21 cellular contexts compared by ENCODE assay signal in the genomic region with DNA sequence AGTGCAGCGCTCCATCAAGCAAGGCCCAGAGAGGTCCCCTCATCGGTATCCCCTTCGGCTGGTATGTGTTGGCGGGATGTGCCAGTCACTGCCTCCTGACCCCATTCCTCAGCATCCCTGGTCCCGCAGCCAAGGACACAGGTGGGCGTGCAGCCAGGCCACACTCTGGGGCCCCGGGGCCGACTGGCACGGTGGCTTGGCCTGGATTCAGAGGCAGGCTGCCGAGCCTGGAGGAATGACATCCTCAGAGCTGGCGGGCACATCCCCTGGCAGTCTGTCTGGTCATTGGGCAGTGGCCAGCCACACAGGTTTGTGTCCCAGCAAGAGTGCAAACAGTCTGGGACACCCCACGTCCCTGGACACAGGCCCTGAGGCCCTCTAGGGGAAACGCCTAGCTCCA.
A peak's percentile ranks its signal among the peaks of the same experiment; 100 is the strongest.
DNase-seq lines count a peak whose midpoint lies in the region; ATAC-seq and TF ChIP-seq lines count a peak whose summit lies in the region.
"Had no signal": no experiment of that assay in that cellular context is flagged by ENCODE, and none has a peak within 500 bp of the region (broad histone marks: within the 10 kb centered on the region; RNA-seq: fewer than 3 reads in every experiment).

No MANE protein-coding gene starts in this region.

- H3K27me3 Mint-ChIP-seq in WTC11 (ENCODE audit: low read depth) (no peaks in the 10 kb centered on the region), neural crest cell (ENCODE audit: low read depth) (no peaks in the 10 kb centered on the region), chondrocyte (ENCODE audit: low read depth) (no peaks in the 10 kb centered on the region)
- H3K27me3 Mint-ChIP-seq in activated CD4-positive, alpha-beta T cell treated with anti-CD3 and anti-CD28 coated beads, Interleukin-2, amount 10 ng/mL, durations not matched to agents 7 days and 5 days, result peaks cover 3% of the 10 kb centered on the region
- H3K27me3 Mint-ChIP-seq: activated CD8-positive, alpha-beta T cell treated with anti-CD3 and anti-CD28 coated beads for 36 hours; activated naive CD4-positive, alpha-beta T cell treated with anti-CD3 and anti-CD28 coated beads, Interleukin-2, amount 50 U/mL, for 24 hours; T-cell had no signal

- H3K4me3 Mint-ChIP-seq in WTC11, result no peak overlapping the region
- peak overlapping the region; percentile 17 for H3K4me3 Mint-ChIP-seq in neural crest cell
- no peak overlapping the region for H3K4me3 Mint-ChIP-seq in chondrocyte (ENCODE audit: unreplicated experiment)
- no peak overlapping the region for H3K4me3 Mint-ChIP-seq in activated CD4-positive, alpha-beta T cell treated with anti-CD3 and anti-CD28 coated beads, Interleukin-2, amount 10 ng/mL, durations not matched to agents 7 days and 5 days
- H3K4me3 Mint-ChIP-seq: activated CD8-positive, alpha-beta T cell treated with anti-CD3 and anti-CD28 coated beads for 36 hours; activated naive CD4-positive, alpha-beta T cell treated with anti-CD3 and anti-CD28 coated beads, Interleukin-2, amount 50 U/mL, for 24 hours; activated T-cell treated with anti-CD3 and anti-CD28 coated beads, Interleukin-2, amount 50 U/mL, for 72 hours; CD8-positive, alpha-beta T cell; stimulated activated effector memory CD8-positive, alpha-beta T cell treated with anti-CD3 and anti-CD28 coated beads, Interleukin-12 subunit alpha, Interleukin-12 subunit beta, amount 100 ng/mL, for 72 hours; T-cell had no signal

- ATAC-seq in WTC11 (no peak), GM19397 (IDR thresholded peaks at IDR 0.05; ENCODE audit: unreplicated experiment) (no peak)
- ATAC-seq: activated CD8-positive, alpha-beta T cell treated with anti-CD3 and anti-CD28 coated beads for 36 hours; activated T-cell treated with anti-CD3 and anti-CD28 coated beads, Interleukin-2, amount 50 U/mL, for 72 hours; body of pancreas; CD8-positive, alpha-beta T cell; stimulated activated effector memory CD8-positive, alpha-beta T cell treated with anti-CD3 and anti-CD28 coated beads, Interleukin-12 subunit alpha, Interleukin-12 subunit beta, amount 100 ng/mL, for 72 hours; T-cell had no signal

- DNase-seq in BE2C, result peak; percentile 34
- no peak for DNase-seq in WTC11 (ENCODE audit: low spot score)
- DNase-seq in cardiac septum (ENCODE audit: low spot score), result peak; percentile 90
- no peak for DNase-seq in neural crest cell (ENCODE audit: low read depth, low spot score)
- no peak for DNase-seq in T1000 (lab: John Stamatoyannopoulos, UW)
- no peak for DNase-seq in chondrocyte (ENCODE audit: low spot score)
- no peak for DNase-seq in activated CD4-positive, alpha-beta T cell treated with anti-CD3 and anti-CD28 coated beads, Interleukin-2, amount 10 ng/mL, durations not matched to agents 7 days and 5 days
- DNase-seq: activated CD8-positive, alpha-beta T cell treated with anti-CD3 and anti-CD28 coated beads for 36 hours; activated T-cell treated with anti-CD3 and anti-CD28 coated beads, Interleukin-2, amount 50 U/mL, for 72 hours; CD8-positive, alpha-beta T cell; dermis blood vessel endothelial cell; DMS79; NCI-H345; stimulated activated CD4-positive, alpha-beta T cell treated with anti-CD3 and anti-CD28 coated beads, Interleukin-12 subunit alpha, Interleukin-12 subunit beta, amount 100 ng/mL, for 4 hours; T-cell; upper lobe of left lung; WERI-Rb-1 had no signal

- CTCF ChIA-PET in WTC11 (lab: Charles Lee), result interaction anchor here (1.0 kb wide), 2 partner anchors 12 to 22 kb away, joined by 3 read pairs; no protein-coding TSS in a partner anchor
- CTCF ChIA-PET in activated CD4-positive, alpha-beta T cell treated with anti-CD3 and anti-CD28 coated beads, Interleukin-2, amount 10 ng/mL, durations not matched to agents 7 days and 5 days (lab: Charles Lee), result interaction anchor here (0.9 kb wide), 1 partner anchor 12 kb away, joined by 3 read pairs; no protein-coding TSS in a partner anchor

- H3K4me1 ChIP-seq in BE2C, result peaks cover 29% of the 10 kb centered on the region
- H3K4me1 ChIP-seq: body of pancreas, upper lobe of left lung had no signal

- no peaks in the 10 kb centered on the region for H3K9me3 ChIP-seq in BE2C
- H3K9me3 ChIP-seq: body of pancreas, upper lobe of left lung had no signal

- H3K4me1 Mint-ChIP-seq in WTC11, result peaks cover 41% of the 10 kb centered on the region
- peaks cover 73% of the 10 kb centered on the region for H3K4me1 Mint-ChIP-seq in neural crest cell
- H3K4me1 Mint-ChIP-seq in chondrocyte (ENCODE audit: low read depth), result peaks cover 31% of the 10 kb centered on the region
- peaks cover 5% of the 10 kb centered on the region for H3K4me1 Mint-ChIP-seq in activated CD4-positive, alpha-beta T cell treated with anti-CD3 and anti-CD28 coated beads, Interleukin-2, amount 10 ng/mL, durations not matched to agents 7 days and 5 days
- H3K4me1 Mint-ChIP-seq: stimulated activated effector memory CD8-positive, alpha-beta T cell treated with anti-CD3 and anti-CD28 coated beads, Interleukin-12 subunit alpha, Interleukin-12 subunit beta, amount 100 ng/mL, for 72 hours had no signal

- H3K9me3 Mint-ChIP-seq in WTC11 (no peaks in the 10 kb centered on the region), neural crest cell (no peaks in the 10 kb centered on the region), chondrocyte (ENCODE audit: low read depth) (no peaks in the 10 kb centered on the region)
- H3K9me3 Mint-ChIP-seq in activated CD4-positive, alpha-beta T cell treated with anti-CD3 and anti-CD28 coated beads, Interleukin-2, amount 10 ng/mL, durations not matched to agents 7 days and 5 days, result no peaks in the 10 kb centered on the region
- H3K9me3 Mint-ChIP-seq: activated CD8-positive, alpha-beta T cell treated with anti-CD3 and anti-CD28 coated beads for 36 hours; activated naive CD4-positive, alpha-beta T cell treated with anti-CD3 and anti-CD28 coated beads, Interleukin-2, amount 50 U/mL, for 24 hours; activated T-cell treated with anti-CD3 and anti-CD28 coated beads, Interleukin-2, amount 50 U/mL, for 72 hours; CD8-positive, alpha-beta T cell; stimulated activated effector memory CD8-positive, alpha-beta T cell treated with anti-CD3 and anti-CD28 coated beads, Interleukin-12 subunit alpha, Interleukin-12 subunit beta, amount 100 ng/mL, for 72 hours; T-cell had no signal

- H3K27me3 ChIP-seq in BE2C, result peaks cover 4% of the 10 kb centered on the region
- H3K27me3 ChIP-seq: body of pancreas, upper lobe of left lung had no signal

- intact Hi-C loops in cardiac septum (cut with DNase I), result loop anchor here (1.0 to 10.0 kb wide), 3 partner anchors 52 to 114 kb away; no protein-coding TSS in a partner anchor

- no peak overlapping the region for H3K27ac Mint-ChIP-seq in WTC11
- no peak overlapping the region for H3K27ac Mint-ChIP-seq in neural crest cell (ENCODE audit: unreplicated experiment)
- no peak overlapping the region for H3K27ac Mint-ChIP-seq in chondrocyte (ENCODE audit: unreplicated experiment)
- no peak overlapping the region for H3K27ac Mint-ChIP-seq in activated CD4-positive, alpha-beta T cell treated with anti-CD3 and anti-CD28 coated beads, Interleukin-2, amount 10 ng/mL, durations not matched to agents 7 days and 5 days
- H3K27ac Mint-ChIP-seq: activated CD8-positive, alpha-beta T cell treated with anti-CD3 and anti-CD28 coated beads for 36 hours; activated naive CD4-positive, alpha-beta T cell treated with anti-CD3 and anti-CD28 coated beads, Interleukin-2, amount 50 U/mL, for 24 hours; activated T-cell treated with anti-CD3 and anti-CD28 coated beads, Interleukin-2, amount 50 U/mL, for 72 hours; CD8-positive, alpha-beta T cell; stimulated activated effector memory CD8-positive, alpha-beta T cell treated with anti-CD3 and anti-CD28 coated beads, Interleukin-12 subunit alpha, Interleukin-12 subunit beta, amount 100 ng/mL, for 72 hours; T-cell had no signal

- H3K4me3 ChIP-seq in BE2C (ENCODE audit: low read depth, low read length), result no peak overlapping the region
- H3K4me3 ChIP-seq: body of pancreas, upper lobe of left lung had no signal

- H3K36me3 ChIP-seq in BE2C, result no peaks in the 10 kb centered on the region
- H3K36me3 ChIP-seq: upper lobe of left lung had no signal

- H3K36me3 Mint-ChIP-seq in WTC11 (no peaks in the 10 kb centered on the region), neural crest cell (ENCODE audit: low read depth) (no peaks in the 10 kb centered on the region), chondrocyte (ENCODE audit: low read depth) (no peaks in the 10 kb centered on the region)
- no peaks in the 10 kb centered on the region for H3K36me3 Mint-ChIP-seq in activated CD4-positive, alpha-beta T cell treated with anti-CD3 and anti-CD28 coated beads, Interleukin-2, amount 10 ng/mL, durations not matched to agents 7 days and 5 days (ENCODE audit: low read depth)
- H3K36me3 Mint-ChIP-seq: activated naive CD4-positive, alpha-beta T cell treated with anti-CD3 and anti-CD28 coated beads, Interleukin-2, amount 50 U/mL, for 24 hours; CD8-positive, alpha-beta T cell; stimulated activated effector memory CD8-positive, alpha-beta T cell treated with anti-CD3 and anti-CD28 coated beads, Interleukin-12 subunit alpha, Interleukin-12 subunit beta, amount 100 ng/mL, for 72 hours; T-cell had no signal

- POLR2A ChIA-PET in WTC11 (lab: Charles Lee), result interaction anchor here (0.6 kb wide), 1 partner anchor 43 kb away, joined by 4 read pairs; no protein-coding TSS in a partner anchor
- POLR2A ChIA-PET in activated CD4-positive, alpha-beta T cell treated with anti-CD3 and anti-CD28 coated beads, Interleukin-2, amount 10 ng/mL, durations not matched to agents 7 days and 5 days (lab: Charles Lee), result no interaction called here

- TF ChIP-seq CTCF in BE2C (IDR thresholded peaks at IDR 0.05; ENCODE audit: low read depth, low read length), result no peak
- TF ChIP-seq CTCF in WTC11 (IDR thresholded peaks at IDR 0.05), result no peak
- no peak for TF ChIP-seq CTCF in neural crest cell (conservative IDR thresholded peaks at IDR 0.05)
- no peak for TF ChIP-seq CTCF in chondrocyte (IDR thresholded peaks at IDR 0.05)

TF ChIP-seq in WTC11, 78 proteins besides CTCF, POLR2A, EP300 and RAD21 (continues in another document):
- TF ChIP-seq, protein P1, sequence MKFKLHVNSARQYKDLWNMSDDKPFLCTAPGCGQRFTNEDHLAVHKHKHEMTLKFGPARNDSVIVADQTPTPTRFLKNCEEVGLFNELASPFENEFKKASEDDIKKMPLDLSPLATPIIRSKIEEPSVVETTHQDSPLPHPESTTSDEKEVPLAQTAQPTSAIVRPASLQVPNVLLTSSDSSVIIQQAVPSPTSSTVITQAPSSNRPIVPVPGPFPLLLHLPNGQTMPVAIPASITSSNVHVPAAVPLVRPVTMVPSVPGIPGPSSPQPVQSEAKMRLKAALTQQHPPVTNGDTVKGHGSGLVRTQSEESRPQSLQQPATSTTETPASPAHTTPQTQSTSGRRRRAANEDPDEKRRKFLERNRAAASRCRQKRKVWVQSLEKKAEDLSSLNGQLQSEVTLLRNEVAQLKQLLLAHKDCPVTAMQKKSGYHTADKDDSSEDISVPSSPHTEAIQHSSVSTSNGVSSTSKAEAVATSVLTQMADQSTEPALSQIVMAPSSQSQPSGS (CRISPR knock-in tag; IDR thresholded peaks at IDR 0.05; ENCODE audit: borderline replicate concordance, low read depth), result no peak

Comparison
In these comparisons a context has a peak if more than half of its experiments do, and no peak if none do; other contexts are left out.
1. DNase-seq: peak in BE2C (single experiment) and cardiac septum (single experiment); none in WTC11 (single experiment), neural crest cell (single experiment), T1000 (single experiment), chondrocyte (single experiment) and activated CD4-positive, alpha-beta T cell treated with anti-CD3 and anti-CD28 coated beads, Interleukin-2, amount 10 ng/mL, durations not matched to agents 7 days and 5 days (single experiment).